ENCODE assay signal across 30 cellular contexts in the genomic region with DNA sequence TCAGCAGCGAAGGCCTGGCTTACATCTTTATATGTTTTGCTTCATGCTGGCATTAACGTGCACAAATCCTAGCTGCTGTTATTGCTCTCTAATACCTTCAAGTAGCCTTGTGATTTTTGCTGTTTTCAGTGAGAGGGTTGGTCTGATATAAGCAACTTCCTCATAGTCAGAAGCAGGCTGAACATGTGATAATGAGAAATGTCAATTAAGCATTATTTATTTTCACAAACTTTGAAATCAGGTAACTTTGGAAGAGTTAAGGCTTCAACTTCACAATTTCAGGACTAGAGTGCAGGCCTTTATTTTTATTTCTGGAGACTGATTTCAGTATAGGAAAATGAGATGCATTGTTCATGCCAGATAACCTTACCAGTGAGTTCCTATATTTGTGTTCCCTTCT.
"Had no signal": no experiment of that assay in that cellular context is flagged by ENCODE, and none has a peak within 500 bp of the region (broad histone marks: within the 10 kb centered on the region; RNA-seq: fewer than 3 reads in every experiment).

No MANE protein-coding gene starts in this region.

- H3K27ac Mint-ChIP-seq: activated B cell treated with CpG ODN at 0.5 μM for 24 hours; activated CD4-positive, alpha-beta memory T cell treated with anti-CD3 and anti-CD28 coated beads for 36 hours; activated naive CD4-positive, alpha-beta T cell treated with anti-CD3 and anti-CD28 coated beads for 36 hours; activated naive CD4-positive, alpha-beta T cell treated with anti-CD3 and anti-CD28 coated beads, Interleukin-2, amount 50 U/mL, for 72 hours; activated T-helper 1 cell treated with anti-CD3 and anti-CD28 coated beads, Interleukin-12 subunit alpha, Interleukin-12 subunit beta, Interleukin-2, Interleukin-4 antibody, amounts not matched to agents 30 ng/mL and 10 ng/mL and 1 ng/mL, durations not matched to agents 14 hours and 24 hours and 36 hours; brain had no signal

- H3K4me2 ChIP-seq: PC-9 had no signal

- H3K4me1 ChIP-seq: adrenal gland had no signal

- H3K9me3 ChIP-seq: adrenal gland had no signal

- H3K27me3 ChIP-seq: adrenal gland had no signal

- H3K27ac ChIP-seq: adrenal gland, PC-9, VCaP had no signal

- H3K36me3 Mint-ChIP-seq: activated CD4-positive, alpha-beta memory T cell treated with anti-CD3 and anti-CD28 coated beads for 36 hours; activated naive CD4-positive, alpha-beta T cell treated with anti-CD3 and anti-CD28 coated beads, Interleukin-2, amount 50 U/mL, for 72 hours; brain had no signal

- DNase-seq: activated B cell treated with CpG ODN at 0.5 μM for 24 hours; activated CD4-positive, alpha-beta memory T cell treated with anti-CD3 and anti-CD28 coated beads for 36 hours; activated CD4-positive, alpha-beta T cell treated with anti-CD3 and anti-CD28 coated beads for 4 hours; activated CD4-positive, alpha-beta T cell treated with anti-CD3 and anti-CD28 coated beads, Interleukin-2, amount 50 U/mL, for 1 hour; activated CD4-positive, CD25-positive, alpha-beta regulatory T cell treated with anti-CD3 and anti-CD28 coated beads, Interleukin-2, amount 50 U/mL, for 72 hours; activated CD8-positive, alpha-beta memory T cell treated with anti-CD3 and anti-CD28 coated beads, Interleukin-2, amount 50 U/mL, for 4 hours; activated gamma-delta T cell treated with Interleukin-2 at 50 U/mL for 16 hours; activated naive CD4-positive, alpha-beta T cell treated with anti-CD3 and anti-CD28 coated beads for 36 hours; activated T-cell treated with anti-CD3 and anti-CD28 coated beads for 4 hours; activated T-cell treated with anti-CD3 and anti-CD28 coated beads, Interleukin-2, amount 50 U/mL, for 4 hours; adrenal gland; caudate nucleus; Karpas-422; NCI-H1105; NCI-H1417 treated with DMSO at 0.1 percent for 48 hours; NCI-H1930; NCI-H2081 treated with DMSO at 0.1 percent for 48 hours; NCI-H345; NCI-H524 treated with DMSO at 0.1 percent for 48 hours; NK-92 treated with Interleukin-12 subunit alpha and Interleukin-12 subunit beta, amount 100 ng/mL, for 24 hours; PC-9; Right ventricle myocardium superior; SW 1271; T-helper 1 cell; T-helper 2 cell; T-helper 9 cell had no signal

- H3K36me3 ChIP-seq: adrenal gland had no signal

- H3K4me1 Mint-ChIP-seq: activated B cell treated with CpG ODN at 0.5 μM for 24 hours, brain had no signal

- H3K27me3 Mint-ChIP-seq: activated CD4-positive, alpha-beta memory T cell treated with anti-CD3 and anti-CD28 coated beads for 36 hours; brain had no signal

- H2AFZ ChIP-seq: PC-9 had no signal

- H3K4me3 Mint-ChIP-seq: activated B cell treated with CpG ODN at 0.5 μM for 24 hours; activated CD4-positive, alpha-beta memory T cell treated with anti-CD3 and anti-CD28 coated beads for 36 hours; activated naive CD4-positive, alpha-beta T cell treated with anti-CD3 and anti-CD28 coated beads for 36 hours; activated T-cell treated with anti-CD3 and anti-CD28 coated beads, Interleukin-2, amount 50 U/mL, for 4 hours; activated T-helper 1 cell treated with anti-CD3 and anti-CD28 coated beads, Interleukin-12 subunit alpha, Interleukin-12 subunit beta, Interleukin-2, Interleukin-4 antibody, amounts not matched to agents 30 ng/mL and 10 ng/mL and 1 ng/mL, durations not matched to agents 14 hours and 24 hours and 36 hours; brain had no signal

- H3K4me3 ChIP-seq: adrenal gland, PC-9 had no signal

- H3K9me3 Mint-ChIP-seq: activated B cell treated with CpG ODN at 0.5 μM for 24 hours; activated CD4-positive, alpha-beta memory T cell treated with anti-CD3 and anti-CD28 coated beads for 36 hours; activated naive CD4-positive, alpha-beta T cell treated with anti-CD3 and anti-CD28 coated beads for 36 hours; activated naive CD4-positive, alpha-beta T cell treated with anti-CD3 and anti-CD28 coated beads, Interleukin-2, amount 50 U/mL, for 72 hours; activated T-cell treated with anti-CD3 and anti-CD28 coated beads, Interleukin-2, amount 50 U/mL, for 4 hours; activated T-helper 1 cell treated with anti-CD3 and anti-CD28 coated beads, Interleukin-12 subunit alpha, Interleukin-12 subunit beta, Interleukin-2, Interleukin-4 antibody, amounts not matched to agents 30 ng/mL and 10 ng/mL and 1 ng/mL, durations not matched to agents 14 hours and 24 hours and 36 hours had no signal

- ATAC-seq: activated naive CD4-positive, alpha-beta T cell treated with anti-CD3 and anti-CD28 coated beads, Interleukin-2, amount 50 U/mL, for 72 hours; activated T-cell treated with anti-CD3 and anti-CD28 coated beads, Interleukin-2, amount 50 U/mL, for 4 hours had no signal
